Comparison of ENCODE assay signal across 18 cellular contexts in the genomic region with DNA sequence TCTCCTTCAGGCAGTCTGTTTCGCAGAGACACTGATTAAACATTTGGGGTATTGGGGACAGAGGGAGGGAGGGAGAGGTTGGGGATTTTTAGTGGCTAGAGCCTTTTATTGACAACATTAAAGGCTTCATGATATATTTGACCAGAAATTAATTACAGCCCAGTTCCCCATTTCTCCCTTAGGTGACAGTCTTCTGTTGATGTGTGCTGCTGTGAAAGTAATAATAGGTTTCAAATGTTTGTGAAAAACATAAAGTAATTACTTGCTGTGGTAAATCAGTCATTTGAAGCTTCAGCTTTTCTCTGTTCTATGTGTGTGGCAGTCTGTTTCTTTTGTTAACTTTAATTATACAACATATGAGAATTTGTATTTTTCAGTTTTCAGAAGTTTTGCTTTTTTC.
"Had no signal": no experiment of that assay in that cellular context is flagged by ENCODE, and none has a peak within 500 bp of the region (broad histone marks: within the 10 kb centered on the region; RNA-seq: fewer than 3 reads in every experiment).

No MANE protein-coding gene starts in this region.

- H3K4me3 ChIP-seq: heart left ventricle, thoracic aorta, upper lobe of left lung had no signal

- DNase-seq: activated CD4-positive, alpha-beta memory T cell treated with anti-CD3 and anti-CD28 coated beads, Interleukin-2, amount 10 ng/mL, durations not matched to agents 7 days and 5 days; activated CD4-positive, alpha-beta T cell treated with anti-CD3 and anti-CD28 coated beads, Interleukin-2, amount 10 ng/mL, durations not matched to agents 24 days and 14 days; activated effector memory CD4-positive, alpha-beta T cell treated with anti-CD3 and anti-CD28 coated beads, Interleukin-2, amount 50 U/mL, for 16 hours; activated naive CD4-positive, alpha-beta T cell treated with anti-CD3 and anti-CD28 coated beads, Interleukin-2, amount 10 ng/mL, durations not matched to agents 7 days and 5 days; activated T-cell treated with anti-CD3 and anti-CD28 coated beads for 4 hours; amygdala; cortex of kidney; endodermal cell; heart left ventricle; left ventricle myocardium superior; naive thymus-derived CD8-positive, alpha-beta T cell; retina; stimulated activated CD4-positive, alpha-beta T cell treated with anti-CD3 and anti-CD28 coated beads, Interleukin-2, amount 100 ng/mL, for 48 hours; stimulated activated CD8-positive, alpha-beta memory T cell treated with anti-CD3 and anti-CD28 coated beads, Interleukin-4, amount 100 ng/mL, for 48 hours; stimulated activated naive B cell treated with anti-CD40 and anti-IgM and Interleukin-4, amounts not matched to agents 10 μg/mL and 1 μg/mL and 100 μg/mL, for 72 hours; upper lobe of left lung had no signal

- H3K27me3 ChIP-seq: heart left ventricle, upper lobe of left lung had no signal

- H3K9me3 ChIP-seq: heart left ventricle, thoracic aorta, upper lobe of left lung had no signal

- ATAC-seq: activated CD4-positive, CD25-positive, alpha-beta regulatory T cell treated with anti-CD3 and anti-CD28 coated beads, Interleukin-2, amount 50 U/mL, for 24 hours; heart left ventricle; left ventricle myocardium superior; naive thymus-derived CD8-positive, alpha-beta T cell; stimulated activated naive B cell treated with anti-CD40 and anti-IgM and Interleukin-4, amounts not matched to agents 10 μg/mL and 1 μg/mL and 100 μg/mL, for 72 hours had no signal

- H3K27ac ChIP-seq: heart left ventricle, thoracic aorta, upper lobe of left lung had no signal

- H3K36me3 ChIP-seq: heart left ventricle, thoracic aorta, upper lobe of left lung had no signal
